In the genomic region with DNA sequence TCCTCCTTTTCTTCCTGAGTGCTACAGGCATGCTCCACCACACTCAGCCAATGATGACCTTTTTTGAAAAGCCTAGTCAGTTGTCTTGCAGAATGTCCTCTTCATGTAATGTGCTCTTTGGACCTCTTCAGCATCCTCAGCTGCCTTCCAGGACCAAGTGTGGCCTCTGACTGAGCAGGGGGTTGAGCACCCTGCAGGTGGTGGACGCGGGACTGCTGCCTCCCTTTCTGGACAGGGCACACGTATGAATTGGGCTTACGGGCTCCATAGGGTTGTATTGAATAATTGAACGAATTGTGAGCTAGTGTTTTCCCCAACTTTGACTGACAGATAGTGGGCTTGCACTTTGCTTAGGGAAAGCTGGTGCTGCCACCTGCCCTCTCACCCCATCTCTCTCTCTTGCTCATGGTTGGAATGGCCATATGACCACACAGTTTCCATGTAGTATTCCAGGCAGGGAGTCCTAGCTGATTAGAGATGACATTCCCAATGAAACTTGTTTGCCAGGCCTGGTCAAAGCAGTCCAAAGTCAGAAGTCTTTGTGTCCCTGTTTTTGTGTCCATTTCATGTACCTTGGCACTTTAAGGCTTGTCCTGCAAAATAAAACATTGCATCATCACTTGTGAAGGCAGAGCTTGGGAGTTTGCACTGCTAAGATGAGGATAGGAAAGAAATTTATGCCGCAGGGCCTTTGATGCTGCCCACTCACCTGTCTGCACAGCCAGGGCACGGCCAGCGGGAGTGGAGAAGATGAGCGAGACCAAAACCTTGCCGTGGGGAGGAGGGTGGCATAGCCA, we compare ENCODE assay signal across 21 cellular contexts.
DNase-seq lines count a peak whose midpoint lies in the region; TF ChIP-seq lines count a peak whose summit lies in the region.
"Had no signal": no experiment of that assay in that cellular context is flagged by ENCODE, and none has a peak within 500 bp of the region (broad histone marks: within the 10 kb centered on the region; RNA-seq: fewer than 3 reads in every experiment).

No MANE protein-coding gene starts in this region.

- H4K20me1 ChIP-seq in GM23248 (ENCODE audit: insufficient read depth) (no peaks in the 10 kb centered on the region), osteoblast (ENCODE audit: insufficient read depth, low read length) (peaks cover 7% of the 10 kb centered on the region)

- intact Hi-C loops in A673 (cut with micrococcal nuclease; ENCODE audit: unreplicated experiment) (no loop called here), dorsolateral prefrontal cortex (cut with DNase I) (no loop called here)

- H2AFZ ChIP-seq in GM23248 (no peak overlapping the region), osteoblast (ENCODE audit: low read length) (no peak overlapping the region)
- H2AFZ ChIP-seq: parathyroid adenoma had no signal

- H3K9me2 ChIP-seq in GM23248 (ENCODE audit: insufficient read depth), result no peaks in the 10 kb centered on the region

- DNase-seq in A673 (ENCODE audit: low spot score) (no peak), GM23248 (no peak), dorsolateral prefrontal cortex (no peak), osteoblast (ENCODE audit: insufficient read length, low spot score, missing footprints) (no peak), NCI-H1694 (lab: John Stamatoyannopoulos, UW) (no peak), LoVo (ENCODE audit: low spot score) (no peak), RPMI8226 (no peak)
- no peak for DNase-seq in effector memory CD4-positive, alpha-beta T cell
- DNase-seq: activated CD8-positive, alpha-beta memory T cell treated with anti-CD3 and anti-CD28 coated beads, Interleukin-2, amount 10 ng/mL, durations not matched to agents 7 days and 5 days; brain microvascular endothelial cell; CD4-positive, alpha-beta T cell; DMS153; GDM1; mesendoderm; naive B cell; NCI-H2107; NCI-H526; stimulated activated CD4-positive, alpha-beta T cell treated with anti-CD3 and anti-CD28 coated beads, Interleukin-1b, Interleukin-23, amount 100 ng/mL, for 48 hours; stimulated activated naive CD4-positive, alpha-beta T cell; transverse colon had no signal

- TF ChIP-seq CTCF in A673 (conservative IDR thresholded peaks at IDR 0.05; ENCODE audit: low read depth, low read length) (no peak), dorsolateral prefrontal cortex (IDR thresholded peaks at IDR 0.05 in 54 of 56, conservative IDR thresholded peaks at IDR 0.05 in 2 of 56; ENCODE audit: low read depth in 1 of 56, partially characterized antibody in 56 of 56) (no peak), osteoblast (IDR thresholded peaks at IDR 0.05; ENCODE audit: extremely low read depth, low read depth, low read length) (no peak)

- POLR2A ChIA-PET in A673 (lab: Charles Lee; ENCODE audit: low non-redundant PET), result interaction anchor here (0.6 kb wide), 1 partner anchor 15 kb away, joined by 3 read pairs; no protein-coding TSS in a partner anchor

- H3K79me2 ChIP-seq in GM23248 (ENCODE audit: insufficient read depth) (peaks cover 98% of the 10 kb centered on the region), osteoblast (ENCODE audit: insufficient read depth, low read length) (peaks cover 71% of the 10 kb centered on the region)

- WGBS in GM23248 (ENCODE audit: low coverage in 1 of 2, low lambda C conversion rate in 2 of 2, missing lambda C conversion rate in 2 of 2), 2 experiments, result 92 to 93% methylated on average over 10 of the region's 10 CpGs

- H3K9me3 ChIP-seq in A673 (ENCODE audit: low read depth, low read length, poor library complexity, severe bottlenecking), result no peaks in the 10 kb centered on the region
- H3K9me3 ChIP-seq in GM23248 (ENCODE audit: low read depth), result no peaks in the 10 kb centered on the region
- no peaks in the 10 kb centered on the region for H3K9me3 ChIP-seq in osteoblast (ENCODE audit: low read depth, low read length)
- no peaks in the 10 kb centered on the region for H3K9me3 ChIP-seq in effector memory CD4-positive, alpha-beta T cell (ENCODE audit: control insufficient read depth, low read length)
- H3K9me3 ChIP-seq: transverse colon had no signal

- no peak overlapping the region for H3K9ac ChIP-seq in GM23248
- H3K9ac ChIP-seq: parathyroid adenoma had no signal

- no TSS peak for BruUV-seq in A673 (replicated peaks; lab: Mats Ljungman, UMichigan)

- peaks cover 24% of the 10 kb centered on the region for H3F3A ChIP-seq in GM23248 (ENCODE audit: insufficient read depth)

- in situ Hi-C loops in GM23248 (cut with MboI), result no loop called here

- H3K36me3 ChIP-seq in A673 (ENCODE audit: insufficient read depth, low read length, poor library complexity, severe bottlenecking) (peaks cover 3% of the 10 kb centered on the region), GM23248 (ENCODE audit: low read depth) (peaks cover 6% of the 10 kb centered on the region; the same call in 1 of the 2 replicates), osteoblast (ENCODE audit: insufficient read depth, low read length) (peaks cover 10% of the 10 kb centered on the region)
- H3K36me3 ChIP-seq in effector memory CD4-positive, alpha-beta T cell (ENCODE audit: control insufficient read depth, insufficient read depth, low read length), result peaks cover 6% of the 10 kb centered on the region

- H3K4me2 ChIP-seq in GM23248 (ENCODE audit: unreplicated experiment) (no peak overlapping the region), osteoblast (ENCODE audit: insufficient read depth, low read length) (no peak overlapping the region)

- H3K27ac ChIP-seq in A673 (ENCODE audit: low read depth, low read length, poor library complexity, severe bottlenecking) (peak overlapping the region; percentile 51), GM23248 (0 out of 2 replicates have a peak overlapping the region, but pooled peaks have one; percentile 78), dorsolateral prefrontal cortex (peak overlapping the region in 54 of 59 donors; percentile 15 to 91 (median 78)), osteoblast (ENCODE audit: low read depth, low read length) (peak overlapping the region; percentile 96)
- no peak overlapping the region for H3K27ac ChIP-seq in effector memory CD4-positive, alpha-beta T cell (ENCODE audit: insufficient read depth, low read length, poor library complexity, severe bottlenecking)

- peaks cover 31% of the 10 kb centered on the region for H3K4me1 ChIP-seq in A673 (ENCODE audit: insufficient read depth, low read length, poor library complexity, severe bottlenecking)
- H3K4me1 ChIP-seq in GM23248 (ENCODE audit: insufficient read depth), result peaks cover 30% of the 10 kb centered on the region
- peaks cover 28% of the 10 kb centered on the region for H3K4me1 ChIP-seq in osteoblast (ENCODE audit: insufficient read depth, low read length)
- peaks cover 8% of the 10 kb centered on the region for H3K4me1 ChIP-seq in effector memory CD4-positive, alpha-beta T cell (ENCODE audit: control insufficient read depth, insufficient read depth, low read length, poor library complexity, severe bottlenecking)

- CTCF ChIA-PET in A673 (lab: Charles Lee), result interaction anchor here (0.6 kb wide), 1 partner anchor 15 kb away, joined by 3 read pairs; no protein-coding TSS in a partner anchor

- H3K27me3 ChIP-seq in A673 (replicated peaks; ENCODE audit: insufficient read depth, low read depth, low read length, poor library complexity) (no peaks in the 10 kb centered on the region), GM23248 (replicated peaks; ENCODE audit: insufficient read depth) (no peaks in the 10 kb centered on the region), dorsolateral prefrontal cortex (no peaks in the 10 kb centered on the region), osteoblast (ENCODE audit: insufficient read depth, low read length) (no peaks in the 10 kb centered on the region)
- H3K27me3 ChIP-seq in effector memory CD4-positive, alpha-beta T cell (replicated peaks; ENCODE audit: control insufficient read depth, insufficient read depth, low read length, poor library complexity, severe bottlenecking), result no peaks in the 10 kb centered on the region
- H3K27me3 ChIP-seq: brain microvascular endothelial cell, transverse colon had no signal

- H3K4me3 ChIP-seq in A673 (ENCODE audit: low read depth, low read length, poor library complexity, severe bottlenecking) (no peak overlapping the region), GM23248 (no peak overlapping the region), dorsolateral prefrontal cortex (peak overlapping the region in 2 of 59 donors; percentile 1 to 58), osteoblast (ENCODE audit: insufficient read depth, low read length) (no peak overlapping the region)
- no peak overlapping the region for H3K4me3 ChIP-seq in effector memory CD4-positive, alpha-beta T cell (ENCODE audit: insufficient read depth, low read depth, low read length, poor library complexity, severe bottlenecking)
- H3K4me3 ChIP-seq: transverse colon had no signal
